In genomic region chr15:30924353-30924752, GRCh38 we compare ENCODE assay signal across 17 cellular contexts. TPM values are rescaled to one million over a fixed set of nuclear protein-coding genes. Genes with fewer than 3 reads are reported as not detected.
DNase-seq lines count a peak whose midpoint lies in the region; ATAC-seq and TF ChIP-seq lines count a peak whose summit lies in the region.
"Had no signal": no experiment of that assay in that cellular context is flagged by ENCODE, and none has a peak within 500 bp of the region (broad histone marks: within the 10 kb centered on the region; RNA-seq: fewer than 3 reads in every experiment).

No MANE protein-coding gene starts in this region.

- H3K27ac ChIP-seq in neuronal stem cell (replicated peaks; ENCODE audit: low read length) = no peak overlapping the region
- H3K27ac ChIP-seq: HL-60, prostate gland, SK-N-MC, testis had no signal

- no peaks in the 10 kb centered on the region for H3K27me3 Mint-ChIP-seq in activated T-cell treated with anti-CD3 and anti-CD28 coated beads, Interleukin-2, amount 50 U/mL, for 24 hours

- H4K91ac ChIP-seq in neuronal stem cell (ENCODE audit: low read depth, low read length, poor library complexity) = no peak overlapping the region

- H3K9me3 ChIP-seq in adipocyte (ENCODE audit: control insufficient read depth, low read length) (no peaks in the 10 kb centered on the region), neuronal stem cell (replicated peaks in 1 of 2; ENCODE audit: control insufficient read depth in 2 of 2, insufficient read depth in 1 of 2, low read depth in 1 of 2, low read length in 2 of 2) (peaks cover 0 to 1% of the 10 kb centered on the region in 2 donors)
- H3K9me3 ChIP-seq: prostate gland, testis had no signal

- H3K9ac ChIP-seq in adipocyte (ENCODE audit: low read length) = no peak overlapping the region
- no peak overlapping the region for H3K9ac ChIP-seq in neuronal stem cell (ENCODE audit: low read depth, low read length, poor library complexity)

- no CpG with 5 or more reads among the region's 5 CpGs for WGBS in neuronal stem cell (ENCODE audit: extremely low coverage in 2 of 2, insufficient read length in 2 of 2, insufficient replicate concordance in 1 of 2), 2 donors

- ATAC-seq in GM19397 (IDR thresholded peaks at IDR 0.05; ENCODE audit: unreplicated experiment) = no peak
- ATAC-seq: activated CD8-positive, alpha-beta T cell treated with anti-CD3 and anti-CD28 coated beads, Interleukin-2, amount 10 ng/mL, durations not matched to agents 7 days and 5 days; HCT116 had no signal

- no peak overlapping the region for H2BK15ac ChIP-seq in neuronal stem cell (ENCODE audit: low read length)

- no peaks in the 10 kb centered on the region for H3K9me3 Mint-ChIP-seq in activated T-cell treated with anti-CD3 and anti-CD28 coated beads, Interleukin-2, amount 50 U/mL, for 24 hours

- H2AFZ ChIP-seq in neuronal stem cell (ENCODE audit: low read length) = no peak overlapping the region

- no peak overlapping the region for H3K4me2 ChIP-seq in neuronal stem cell (ENCODE audit: insufficient read depth, low read length, poor library complexity, severe bottlenecking)

- no peak overlapping the region for H2BK5ac ChIP-seq in neuronal stem cell (ENCODE audit: low read length)

- H3K27me3 ChIP-seq in adipocyte (replicated peaks; ENCODE audit: control insufficient read depth, insufficient read depth, low read length) = no peaks in the 10 kb centered on the region
- no peaks in the 10 kb centered on the region for H3K27me3 ChIP-seq in neuronal stem cell (ENCODE audit: control insufficient read depth in 3 of 3, insufficient read depth in 3 of 3, low read depth in 1 of 3, low read length in 3 of 3)
- H3K27me3 ChIP-seq: testis had no signal

- DNase-seq in ELR (ENCODE audit: low read depth) = peak; percentile 17
- peak; percentile 68 for DNase-seq in adipocyte (ENCODE audit: low read depth)
- peak; percentile 15 for DNase-seq in fibroblast of the aortic adventitia (ENCODE audit: low read depth)
- peak; percentile 26 for DNase-seq in smooth muscle cell of the brain vasculature (ENCODE audit: low read depth, low spot score)
- DNase-seq in neuronal stem cell (ENCODE audit: low spot score) = no peak
- DNase-seq in activated T-cell treated with anti-CD3 and anti-CD28 coated beads, Interleukin-2, amount 50 U/mL, for 24 hours = no peak
- no peak for DNase-seq in T-helper 1 cell
- DNase-seq: activated CD8-positive, alpha-beta T cell treated with anti-CD3 and anti-CD28 coated beads, Interleukin-2, amount 10 ng/mL, durations not matched to agents 7 days and 5 days; kidney; NCI-H510A treated with DMSO at 0.1 percent for 48 hours; OCI-M1; testis had no signal

- no peak overlapping the region for H3K27ac Mint-ChIP-seq in activated T-cell treated with anti-CD3 and anti-CD28 coated beads, Interleukin-2, amount 50 U/mL, for 24 hours
- H3K27ac Mint-ChIP-seq: activated CD8-positive, alpha-beta T cell treated with anti-CD3 and anti-CD28 coated beads, Interleukin-2, amount 10 ng/mL, durations not matched to agents 7 days and 5 days had no signal

- no peak overlapping the region for H2AK5ac ChIP-seq in neuronal stem cell (ENCODE audit: low read depth, low read length)

- peaks cover 20% of the 10 kb centered on the region for H3K4me1 ChIP-seq in adipocyte (ENCODE audit: control insufficient read depth, insufficient read depth, low read length)
- H3K4me1 ChIP-seq in neuronal stem cell (ENCODE audit: control insufficient read depth in 2 of 2, insufficient read depth in 1 of 2, low read depth in 1 of 2, low read length in 2 of 2) = peaks cover 11 to 13% of the 10 kb centered on the region in 2 donors
- H3K4me1 ChIP-seq: prostate gland had no signal

- peaks cover 92% of the 10 kb centered on the region for H3K36me3 ChIP-seq in adipocyte (ENCODE audit: control insufficient read depth, insufficient read depth, low read length, severe bottlenecking)
- H3K36me3 ChIP-seq in neuronal stem cell (replicated peaks in 1 of 2; ENCODE audit: control insufficient read depth in 2 of 2, insufficient read depth in 2 of 2, low read length in 2 of 2) = peaks cover 33 to 98% of the 10 kb centered on the region in 2 donors

- H3K4me3 ChIP-seq in adipocyte (ENCODE audit: low read length) (no peak overlapping the region), fibroblast of the aortic adventitia (ENCODE audit: low read depth, low read length) (no peak overlapping the region), neuronal stem cell (ENCODE audit: low read length in 2 of 2) (no peak overlapping the region)
- H3K4me3 ChIP-seq: prostate gland, SK-N-MC, testis had no signal

- H3K23ac ChIP-seq in neuronal stem cell (ENCODE audit: low read depth, low read length, poor library complexity) = no peak overlapping the region

- H3K79me1 ChIP-seq in neuronal stem cell (ENCODE audit: low read depth, low read length) = peaks cover 3% of the 10 kb centered on the region

- H3K4me1 Mint-ChIP-seq in activated T-cell treated with anti-CD3 and anti-CD28 coated beads, Interleukin-2, amount 50 U/mL, for 24 hours (ENCODE audit: low read depth) = no peaks in the 10 kb centered on the region

- H3K4ac ChIP-seq in neuronal stem cell (ENCODE audit: low read length) = no peak overlapping the region

- H4K8ac ChIP-seq in neuronal stem cell (ENCODE audit: low read depth, low read length) = no peak overlapping the region

- no peak for TF ChIP-seq CTCF in fibroblast of the aortic adventitia (IDR thresholded peaks at IDR 0.05; ENCODE audit: insufficient read depth, low read length)

- no peak overlapping the region for H2BK120ac ChIP-seq in neuronal stem cell (ENCODE audit: low read depth, low read length)

- H3K36me3 Mint-ChIP-seq in activated T-cell treated with anti-CD3 and anti-CD28 coated beads, Interleukin-2, amount 50 U/mL, for 24 hours (ENCODE audit: low read depth) = peaks cover 95% of the 10 kb centered on the region

- H3K14ac ChIP-seq in neuronal stem cell (ENCODE audit: low read length) = no peak overlapping the region

- H3K4me3 Mint-ChIP-seq in activated T-cell treated with anti-CD3 and anti-CD28 coated beads, Interleukin-2, amount 50 U/mL, for 24 hours = no peak overlapping the region
- H3K4me3 Mint-ChIP-seq: activated CD8-positive, alpha-beta T cell treated with anti-CD3 and anti-CD28 coated beads, Interleukin-2, amount 10 ng/mL, durations not matched to agents 7 days and 5 days had no signal

- H2BK12ac ChIP-seq in neuronal stem cell (ENCODE audit: low read length) = no peak overlapping the region

- H3K18ac ChIP-seq in neuronal stem cell (ENCODE audit: low read length) = no peak overlapping the region

RNA-seq across cellular contexts. Expression of gene FAN1, which starts 20.6 kb away (rescaled TPM):
- 12.3 and 17.8 TPM in 2 replicates for total RNA-seq in fibroblast of the aortic adventitia (ENCODE audit: low replicate concordance)
- 13.8 TPM for polyA plus RNA-seq in neuronal stem cell (2013, experiment 1 of 2)
- polyA plus RNA-seq in neuronal stem cell (2013, experiment 2 of 2) = 13.3 TPM

Comparison
In these comparisons a context has a peak if more than half of its experiments do, and no peak if none do; other contexts are left out.
1. DNase-seq: peak in ELR (single experiment), adipocyte (single experiment), fibroblast of the aortic adventitia (single experiment) and smooth muscle cell of the brain vasculature (single experiment); none in neuronal stem cell (single experiment), activated T-cell treated with anti-CD3 and anti-CD28 coated beads, Interleukin-2, amount 50 U/mL, for 24 hours (single experiment) and T-helper 1 cell (0 of 5).